Comparison of ENCODE assay signal across 1 cellular context in the genomic region with DNA sequence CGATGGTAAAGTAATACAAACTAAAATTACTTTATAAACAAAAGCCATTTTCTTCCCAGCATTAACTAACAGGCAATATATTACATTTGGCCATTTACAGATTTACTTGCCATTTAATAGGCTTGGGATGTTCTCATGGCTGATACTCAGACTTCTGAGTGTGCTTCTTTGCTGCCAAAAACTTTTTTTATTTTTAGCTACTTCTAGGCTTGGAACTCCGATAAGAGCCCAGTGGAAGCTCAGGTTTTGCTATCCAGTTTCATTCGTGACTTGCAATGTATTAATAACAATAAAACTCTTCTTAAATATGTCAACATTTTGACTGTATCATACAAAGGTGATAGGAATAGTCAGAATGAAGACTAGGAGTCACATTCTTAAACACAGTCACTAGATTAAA.
TF ChIP-seq lines count a peak whose summit lies in the region.

No MANE protein-coding gene starts in this region.

TF ChIP-seq in IMR-90, 13 proteins besides CTCF, POLR2A, EP300 and RAD21 (continued from another document):
- TF ChIP-seq, protein P1, sequence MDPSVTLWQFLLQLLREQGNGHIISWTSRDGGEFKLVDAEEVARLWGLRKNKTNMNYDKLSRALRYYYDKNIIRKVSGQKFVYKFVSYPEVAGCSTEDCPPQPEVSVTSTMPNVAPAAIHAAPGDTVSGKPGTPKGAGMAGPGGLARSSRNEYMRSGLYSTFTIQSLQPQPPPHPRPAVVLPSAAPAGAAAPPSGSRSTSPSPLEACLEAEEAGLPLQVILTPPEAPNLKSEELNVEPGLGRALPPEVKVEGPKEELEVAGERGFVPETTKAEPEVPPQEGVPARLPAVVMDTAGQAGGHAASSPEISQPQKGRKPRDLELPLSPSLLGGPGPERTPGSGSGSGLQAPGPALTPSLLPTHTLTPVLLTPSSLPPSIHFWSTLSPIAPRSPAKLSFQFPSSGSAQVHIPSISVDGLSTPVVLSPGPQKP (IDR thresholded peaks at IDR 0.05; ENCODE audit: borderline replicate concordance, low read depth, low read length): no peak
- TF ChIP-seq CHD1 (IDR thresholded peaks at IDR 0.05; ENCODE audit: low read depth, low read length) (no peak), NFE2L2 (IDR thresholded peaks at IDR 0.05; ENCODE audit: low read depth, low read length) (no peak), SMC3 (IDR thresholded peaks at IDR 0.05; ENCODE audit: low read depth, low read length) (no peak), CEBPB (IDR thresholded peaks at IDR 0.05; ENCODE audit: low read depth, low read length) (no peak), MXI1 (IDR thresholded peaks at IDR 0.05; ENCODE audit: borderline replicate concordance, low read depth, low read length) (no peak), BHLHE40 (IDR thresholded peaks at IDR 0.05; ENCODE audit: low read depth, low read length) (no peak)
